33 cellular contexts compared by ENCODE assay signal in genomic region chr15:26781816-26782215, GRCh38. TPM values are rescaled to one million over a fixed set of nuclear protein-coding genes. Genes with fewer than 3 reads are reported as not detected.
A peak's percentile ranks its signal among the peaks of the same experiment; 100 is the strongest.
DNase-seq lines count a peak whose midpoint lies in the region; ATAC-seq, FAIRE-seq and TF ChIP-seq lines count a peak whose summit lies in the region.
"Had no signal": no experiment of that assay in that cellular context is flagged by ENCODE, and none has a peak within 500 bp of the region (broad histone marks: within the 10 kb centered on the region; RNA-seq: fewer than 3 reads in every experiment).

No MANE protein-coding gene starts in this region.

- H3K4me3 ChIP-seq in kidney (ENCODE audit: low read length in 2 of 2) = no peak overlapping the region
- H3K4me3 ChIP-seq: A549; BLaER1; BLaER1 treated with 17β-estradiol and CSF1 and Interleukin-3, amounts not matched to agents 10 nM and 100 nM had no signal

- no peaks in the 10 kb centered on the region for H3K4me1 ChIP-seq in kidney (ENCODE audit: control insufficient read depth in 1 of 2, insufficient read depth in 1 of 2, low read depth in 1 of 2, low read length in 2 of 2)
- H3K4me1 ChIP-seq: BE2C; BLaER1; BLaER1 treated with 17β-estradiol and CSF1 and Interleukin-3, amounts not matched to agents 10 nM and 100 nM; Caco-2 had no signal

- ATAC-seq in GM21423 (IDR thresholded peaks at IDR 0.05; ENCODE audit: unreplicated experiment) = no peak
- ATAC-seq: A549; CD8-positive, alpha-beta T cell had no signal

- intact Hi-C loops in kidney (cut with DNase I) = no loop called here

- H3K9me3 ChIP-seq in kidney (ENCODE audit: control insufficient read depth in 1 of 2, low read length in 2 of 2) = no peaks in the 10 kb centered on the region
- H3K9me3 ChIP-seq: A549, BE2C, BLaER1 had no signal

- FAIRE-seq in kidney (lab: Jason Lieb, UNC) = no peak
- FAIRE-seq: A204.1, D721Med had no signal

- no peak overlapping the region for H3K27ac ChIP-seq in kidney (ENCODE audit: low read depth in 2 of 2, low read length in 2 of 2)
- H3K27ac ChIP-seq: 22Rv1; A549; BLaER1; BLaER1 treated with 17β-estradiol and CSF1 and Interleukin-3, amounts not matched to agents 10 nM and 100 nM; C4-2B had no signal

- peak; percentile 65 for DNase-seq in kidney
- DNase-seq: 8988T; ACHN; AML-193; BE2C; C1 segment of cervical spinal cord; Caco-2; Calu3; CD4-positive, alpha-beta memory T cell; CD4-positive, alpha-beta T cell; CD4-positive, CD25-positive, alpha-beta regulatory T cell; CD8-positive, alpha-beta memory T cell; CD8-positive, alpha-beta T cell; COR-L47; DMS 273 treated with DMSO at 0.1 percent for 48 hours; DMS153; DMS53; DMS79; DMS79 treated with DMSO at 0.1 percent for 48 hours; DND-41; EL had no signal

- TF ChIP-seq CTCF in kidney (IDR thresholded peaks at IDR 0.05; ENCODE audit: borderline replicate concordance, extremely low read depth, insufficient read depth) = no peak

- H3K36me3 ChIP-seq in kidney (ENCODE audit: control insufficient read depth in 1 of 2, insufficient read depth in 2 of 2, low read length in 2 of 2) = no peaks in the 10 kb centered on the region
- H3K36me3 ChIP-seq: BE2C; BLaER1; BLaER1 treated with 17β-estradiol and CSF1 and Interleukin-3, amounts not matched to agents 10 nM and 100 nM had no signal

- no peak overlapping the region for H3K9ac ChIP-seq in kidney (ENCODE audit: low read length in 2 of 2)
- H3K9ac ChIP-seq: BLaER1; BLaER1 treated with 17β-estradiol and CSF1 and Interleukin-3, amounts not matched to agents 10 nM and 100 nM had no signal

RNA-seq across cellular contexts. Expression of gene GABRB3, which starts 8.9 kb away (rescaled TPM):
- total RNA-seq in kidney = 6.9 TPM
- 4.7 TPM for polyA plus RNA-seq in kidney (ENCODE audit: insufficient read depth, low read depth, low replicate concordance)
- total RNA-seq: A172; A673; B cell; Caco-2; Calu3; CD4-positive, alpha-beta T cell; CD4-positive, CD25-positive, alpha-beta regulatory T cell; CD8-positive, alpha-beta memory T cell had no signal
- polyA plus RNA-seq: CD14-positive monocyte; CD4-positive, alpha-beta memory T cell; CD8-positive, alpha-beta memory T cell had no signal
